In the genomic region with DNA sequence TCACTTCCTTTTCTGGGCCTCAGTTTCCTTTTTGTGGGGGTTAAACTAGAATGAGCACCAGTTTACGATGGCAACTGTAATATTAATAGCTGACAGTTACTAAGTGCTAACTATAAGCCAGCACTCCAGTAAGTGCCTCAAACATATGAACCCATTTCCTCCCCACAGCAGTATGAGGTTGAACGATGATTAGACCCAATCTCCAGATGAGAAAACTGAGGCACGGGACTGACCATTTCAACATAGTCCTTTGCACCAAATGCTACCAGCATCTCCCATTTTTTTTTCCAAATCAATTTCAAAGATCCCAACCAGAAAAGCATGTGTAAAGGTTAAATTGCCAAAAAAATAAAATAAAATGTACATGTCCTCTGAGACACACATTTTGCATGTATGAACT, we compare ENCODE assay signal across 8 cellular contexts. TPM values are rescaled to one million over a fixed set of nuclear protein-coding genes. Genes with fewer than 3 reads are reported as not detected.
"Had no signal": no experiment of that assay in that cellular context is flagged by ENCODE, and none has a peak within 500 bp of the region (broad histone marks: within the 10 kb centered on the region; RNA-seq: fewer than 3 reads in every experiment).

No MANE protein-coding gene starts in this region.

- FAIRE-seq: G401.6, GM12878, GM12891, GM18507, GM19239 had no signal

- DNase-seq: GDM1, GF-D8 had no signal

- H3K4me3 ChIP-seq: GM12878 had no signal

- ATAC-seq: GM12878 had no signal

RNA-seq across cellular contexts. Expression of gene SLC13A3, which starts 7.1 kb away (rescaled TPM):
- total RNA-seq: G401 had no signal
